ENCODE assay signal across 9 cellular contexts in genomic region chr11:103867481-103867880, GRCh38.
"Had no signal": no experiment of that assay in that cellular context is flagged by ENCODE, and none has a peak within 500 bp of the region (broad histone marks: within the 10 kb centered on the region; RNA-seq: fewer than 3 reads in every experiment).

No MANE protein-coding gene starts in this region.

- H3K4me1 ChIP-seq: HAP-1 had no signal

- H3K36me3 ChIP-seq: HAP-1 had no signal

- DNase-seq: GM23248, GOT3, H7, HFFc6, IMR-90 had no signal

- ATAC-seq: HCT116, K562 had no signal

- H3K27ac ChIP-seq: GM23248 had no signal

- H3K4me3 ChIP-seq: GM23248, HAP-1, K562 had no signal

- FAIRE-seq: HTR-8/SVneo, K562 had no signal
